Comparison of ENCODE assay signal across 8 cellular contexts in genomic region chr16:46853713-46854443, GRCh38. TPM values are rescaled to one million over a fixed set of nuclear protein-coding genes. Genes with fewer than 3 reads are reported as not detected.
DNase-seq lines count a peak whose midpoint lies in the region; ATAC-seq and FAIRE-seq lines count a peak whose summit lies in the region.

No MANE protein-coding gene starts in this region.

- peak; percentile 91 for FAIRE-seq in GM18507 (lab: Jason Lieb, UNC)

- ATAC-seq in left ventricle myocardium superior (peak; percentile 85), GM19467 (IDR thresholded peaks at IDR 0.05; ENCODE audit: unreplicated experiment) (no peak)

- no peaks in the 10 kb centered on the region for H3K27me3 ChIP-seq in MG63

- H3K4me3 ChIP-seq in MG63: no peak overlapping the region

- H3K36me3 ChIP-seq in MG63: no peaks in the 10 kb centered on the region

- DNase-seq in A172 (ENCODE audit: low spot score): peak; percentile 67
- peak; percentile 50 for DNase-seq in GM18507 (ENCODE audit: extremely low spot score, insufficient read length, low read depth)
- peak; percentile 69 for DNase-seq in MG63
- DNase-seq in T follicular helper cell (ENCODE audit: low read depth): peak; percentile 31
- peak in 55 of 56 donors; percentile 21 to 92 (median 71) for DNase-seq in amygdala (lab: John Stamatoyannopoulos, UW)
- DNase-seq in left ventricle myocardium superior: peak; percentile 83
- peak; percentile 84 for DNase-seq in retina

- no peaks in the 10 kb centered on the region for H3K9me3 ChIP-seq in MG63

- intact Hi-C loops in left ventricle myocardium superior (cut with micrococcal nuclease): loop anchor here (2.0 kb wide), 1 partner anchor 55 kb away; no protein-coding TSS in a partner anchor

RNA-seq across cellular contexts. Expression of gene C16orf87, which starts 22.9 kb away (rescaled TPM):
- 18.6 and 24.6 TPM in 2 replicates for total RNA-seq in A172 (2014; rRNA removed; shearing (Covaris generic))
- 13.6 and 32.5 TPM in 2 replicates for total RNA-seq in MG63 (2014; rRNA removed; shearing (Covaris generic); ENCODE audit: low replicate concordance)
- 15.2 TPM for total RNA-seq in left ventricle myocardium superior

RNA-seq across cellular contexts. Expression of gene GPT2, which starts 30.3 kb away (rescaled TPM):
- 17.3 and 17.6 TPM in 2 replicates for total RNA-seq in A172 (2014; rRNA removed; shearing (Covaris generic))
- total RNA-seq in MG63 (2014; rRNA removed; shearing (Covaris generic); ENCODE audit: low replicate concordance): 62.7 and 67.1 TPM in 2 replicates
- total RNA-seq in left ventricle myocardium superior: 27.9 TPM

Comparison
In these comparisons a context has a peak if more than half of its experiments do, and no peak if none do; other contexts are left out.
1. DNase-seq: peak in every context shown above with its lines; median percentile 84 in retina; 83 in left ventricle myocardium superior; 71 in amygdala; 69 in MG63; 67 in A172; 50 in GM18507; 31 in T follicular helper cell.